ENCODE assay signal across 8 cellular contexts in genomic region chr4:184472540-184473264, GRCh38. TPM values are rescaled to one million over a fixed set of nuclear protein-coding genes. Genes with fewer than 3 reads are reported as not detected.
A peak's percentile ranks its signal among the peaks of the same experiment; 100 is the strongest.
DNase-seq lines count a peak whose midpoint lies in the region; ATAC-seq, FAIRE-seq and TF ChIP-seq lines count a peak whose summit lies in the region.

No MANE protein-coding gene starts in this region.

- peak overlapping the region; percentile 86 for H2AFZ ChIP-seq in H1 (ENCODE audit: low read length)

- peak overlapping the region; percentile 13 for H2BK12ac ChIP-seq in H1 (ENCODE audit: low read depth, low read length)

- H4K8ac ChIP-seq in H1 (ENCODE audit: extremely low read depth, insufficient read depth, low read length), result peak overlapping the region; percentile 95; the same call in 1 of the 2 replicates

- H3K4me3 ChIP-seq in H1 (ENCODE audit: extremely low read depth in 1 of 4, insufficient read depth in 2 of 4, low read depth in 3 of 4, low read length in 4 of 4), result peak overlapping the region; percentile 65 to 93 (median 80)

- H2BK5ac ChIP-seq in H1 (ENCODE audit: low read depth, low read length), result peak overlapping the region; percentile 56; the same call in 1 of the 2 replicates

- DNase-seq in NCI-H2227 (lab: John Stamatoyannopoulos, UW; ENCODE audit: unreplicated experiment) (peak; percentile 48), NCI-H2227 treated with DMSO at 0.1 percent for 48 hours (lab: John Stamatoyannopoulos, UW) (no peak), HFFc6 (peak; percentile 61), NCI-H510A (lab: John Stamatoyannopoulos, UW) (peak; percentile 50), H1 (ENCODE audit: low read depth in 1 of 2, low spot score in 2 of 2) (peak in 1 of 2 experiments; percentile 86), memory B cell (ENCODE audit: low spot score in 2 of 2) (peak; percentile 34 to 54)
- DNase-seq in activated CD8-positive, alpha-beta memory T cell treated with anti-CD3 and anti-CD28 coated beads for 48 hours (ENCODE audit: low read depth in 2 of 3, low spot score in 2 of 3), result peak; percentile 49 to 58 (median 54)
- DNase-seq in stimulated activated CD8-positive, alpha-beta memory T cell treated with anti-CD3 and anti-CD28 coated beads, Interleukin-4, amount 100 ng/mL, for 24 hours (ENCODE audit: low read depth), result peak; percentile 42

- no peak for FAIRE-seq in H1 (lab: Jason Lieb, UNC)

- H3K9ac ChIP-seq in H1 (replicated peaks in 1 of 4; ENCODE audit: extremely low read depth in 1 of 4, low read depth in 3 of 4, low read length in 3 of 4), result peak overlapping the region; percentile 51 to 89 (median 64); a peak in 6 of 7 replicates

- TF ChIP-seq EP300 in H1 (IDR thresholded peaks at IDR 0.05; ENCODE audit: borderline replicate concordance in 1 of 2, low read depth in 2 of 2, low read length in 2 of 2), result peak in 1 of 2 experiments; percentile 8; a peak in 1 of 3 replicates

- no peak overlapping the region for H2AK5ac ChIP-seq in H1 (ENCODE audit: low read depth, low read length)

- H3K27ac ChIP-seq in H1 (ENCODE audit: low read depth, low read length), result peak overlapping the region; percentile 75

- no peak overlapping the region for H3K14ac ChIP-seq in H1 (ENCODE audit: insufficient read length)

- peak overlapping the region; percentile 67 for H4K5ac ChIP-seq in H1 (ENCODE audit: insufficient read length, low read depth, low read length)

- H3K18ac ChIP-seq in H1 (ENCODE audit: extremely low read depth, low read length), result peak overlapping the region; percentile 38; the same call in 1 of the 2 replicates

- H3K4ac ChIP-seq in H1 (replicated peaks; ENCODE audit: insufficient read length, low read depth, low read length), result peak overlapping the region; percentile 36

- peaks cover 2 to 8% (median 3%) of the 10 kb centered on the region in 4 experiments; a peak in 6 of 7 replicates for H3K4me1 ChIP-seq in H1 (replicated peaks in 1 of 4; ENCODE audit: control insufficient read depth in 3 of 4, insufficient read depth in 4 of 4, low read length in 3 of 4)

- H2BK15ac ChIP-seq in H1 (ENCODE audit: low read length), result no peak overlapping the region

- H3K27ac Mint-ChIP-seq in HFFc6, result peak overlapping the region; percentile 89
- peak overlapping the region; percentile 82 for H3K27ac Mint-ChIP-seq in memory B cell

- peaks cover 9% of the 10 kb centered on the region; the same call in 1 of the 2 replicates for H3K36me3 Mint-ChIP-seq in HFFc6 (ENCODE audit: low read depth)
- H3K36me3 Mint-ChIP-seq in memory B cell, result peaks cover 10% of the 10 kb centered on the region

- no peaks in the 10 kb centered on the region for H3K9me3 ChIP-seq in H1 (ENCODE audit: insufficient read depth in 2 of 2, low read depth in 1 of 2, low read length in 1 of 2)

- H3K56ac ChIP-seq in H1 (replicated peaks; ENCODE audit: insufficient read length, low read depth, low read length), result peak overlapping the region; percentile 67

- no peaks in the 10 kb centered on the region; the same call in 1 of the 2 replicates for H3K27me3 Mint-ChIP-seq in HFFc6 (ENCODE audit: insufficient read depth)
- H3K27me3 Mint-ChIP-seq in memory B cell, result no peaks in the 10 kb centered on the region

- H3K23me2 ChIP-seq in H1 (ENCODE audit: low read depth, low read length), result peaks cover 17% of the 10 kb centered on the region

- ATAC-seq in memory B cell (ENCODE audit: low read depth), result peak; percentile 20

- no peak for TF ChIP-seq RAD21 in H1 (IDR thresholded peaks at IDR 0.05 in 1 of 2, conservative IDR thresholded peaks at IDR 0.05 in 1 of 2; ENCODE audit: low read depth in 2 of 2, low read length in 2 of 2)

- peaks cover 0 to 10% of the 10 kb centered on the region in 2 experiments for H4K20me1 ChIP-seq in H1 (replicated peaks in 1 of 2; ENCODE audit: control insufficient read depth in 1 of 2, insufficient read depth in 2 of 2, low read length in 2 of 2)

- H3K4me3 Mint-ChIP-seq in HFFc6 (peak overlapping the region; percentile 87), memory B cell (peak overlapping the region; percentile 88)

- H3K79me2 ChIP-seq in H1 (ENCODE audit: control insufficient read depth in 1 of 2, insufficient read depth in 2 of 2, low read length in 2 of 2), result peaks cover 0 to 64% of the 10 kb centered on the region in 2 experiments; a peak in 3 of 4 replicates

- no peaks in the 10 kb centered on the region for H3K79me1 ChIP-seq in H1 (ENCODE audit: low read depth, low read length)

- H3K4me2 ChIP-seq in H1 (ENCODE audit: insufficient read depth in 1 of 2, low read depth in 2 of 2, low read length in 2 of 2), result peak overlapping the region; percentile 82 to 90

- WGBS in H1 (ENCODE audit: extremely low coverage in 1 of 2, insufficient coverage in 1 of 2, insufficient read length in 1 of 2, insufficient replicate concordance in 2 of 2, low coverage in 1 of 2, low lambda C conversion rate in 2 of 2, missing lambda C conversion rate in 1 of 2), 2 experiments, result 1% methylated on average over 65 of the region's 70 CpGs; no CpG with 5 or more reads in 1 of the 2 experiments

- H3K36me3 ChIP-seq in H1 (ENCODE audit: control insufficient read depth in 2 of 4, insufficient read depth in 4 of 4, low read length in 3 of 4), result no peaks in the 10 kb centered on the region

- CTCF ChIA-PET in H1 (lab: Charles Lee; ENCODE audit: partially characterized antibody), result interaction anchor here (1.0 kb wide), 1 partner anchor 711 kb away, joined by 3 read pairs; no protein-coding TSS in a partner anchor

- no peak overlapping the region for H3K23ac ChIP-seq in H1 (ENCODE audit: insufficient read length)

- H2BK20ac ChIP-seq in H1 (ENCODE audit: low read length), result 0 out of 2 replicates have a peak overlapping the region, but pooled peaks have one; percentile 9

- TF ChIP-seq POLR2A in H1 (IDR thresholded peaks at IDR 0.05; ENCODE audit: control extremely low read depth in 1 of 2, low read depth in 2 of 2, low read length in 2 of 2), result peak in 1 of 2 experiments; percentile 56; a peak in 2 of 3 replicates

- TF ChIP-seq CTCF in HFFc6 (IDR thresholded peaks at IDR 0.05), result peak; percentile 30; the same call in 1 of the 2 replicates
- TF ChIP-seq CTCF in H1 (IDR thresholded peaks at IDR 0.05; ENCODE audit: control extremely low read depth in 1 of 3, insufficient read depth in 1 of 3, low read depth in 1 of 3, low read length in 3 of 3), result no peak; a peak in 1 of 4 replicates

- H3K9me3 Mint-ChIP-seq in HFFc6, result no peaks in the 10 kb centered on the region
- H3K9me3 Mint-ChIP-seq in memory B cell, result no peaks in the 10 kb centered on the region

- POLR2A ChIA-PET in H1 (lab: Charles Lee; ENCODE audit: partially characterized antibody), result interaction anchor here (0.6 to 1.0 kb wide), 2 partner anchors 31 to 1557 kb away, joined by 3 to 4 read pairs; no protein-coding TSS in a partner anchor

- no peak overlapping the region for H4K91ac ChIP-seq in H1 (replicated peaks; ENCODE audit: insufficient read length, low read length)

- H3K4me1 Mint-ChIP-seq in HFFc6 (ENCODE audit: low read depth) (peaks cover 36% of the 10 kb centered on the region), memory B cell (peaks cover 46% of the 10 kb centered on the region)

- no peaks in the 10 kb centered on the region for H3K27me3 ChIP-seq in H1 (replicated peaks in 1 of 4; ENCODE audit: control insufficient read depth in 3 of 4, extremely low read depth in 1 of 4, insufficient read depth in 3 of 4, low read length in 3 of 4)

- H2BK120ac ChIP-seq in H1 (replicated peaks; ENCODE audit: low read depth, low read length), result no peak overlapping the region

TF ChIP-seq in H1, 55 proteins besides CTCF, POLR2A, EP300 and RAD21 (continues in another document):
- TF ChIP-seq GABPA (IDR thresholded peaks at IDR 0.05; ENCODE audit: borderline replicate concordance, insufficient read depth, low read length) (0 out of 2 replicates have a peak, but pooled peaks have one; percentile 35), NRF1 (IDR thresholded peaks at IDR 0.05; ENCODE audit: low read depth, low read length) (no peak), PHF8 (conservative IDR thresholded peaks at IDR 0.05; ENCODE audit: low read depth, low read length) (peak; percentile 59; the same call in 1 of the 2 replicates), JUND (IDR thresholded peaks at IDR 0.05; ENCODE audit: low read length) (no peak), ATF3 (IDR thresholded peaks at IDR 0.05; ENCODE audit: insufficient read depth, low read depth, low read length) (no peak), BACH1 (IDR thresholded peaks at IDR 0.05; ENCODE audit: low read length) (no peak), SP4 (IDR thresholded peaks at IDR 0.05; ENCODE audit: low read length) (no peak), SAP30 (IDR thresholded peaks at IDR 0.05; ENCODE audit: insufficient read depth, insufficient replicate concordance, low read length) (no peak), BCL11A (IDR thresholded peaks at IDR 0.05; ENCODE audit: low read depth in 2 of 2, low read length in 2 of 2) (no peak), CHD1 (IDR thresholded peaks at IDR 0.05; ENCODE audit: low read depth, low read length) (no peak), POLR2AphosphoS5 (IDR thresholded peaks at IDR 0.05; ENCODE audit: low read depth, low read length) (no peak), JUN (IDR thresholded peaks at IDR 0.05; ENCODE audit: low read depth, low read length) (no peak), ZNF274 (IDR thresholded peaks at IDR 0.05; ENCODE audit: borderline replicate concordance, extremely low read depth, low read length) (no peak), EZH2 (IDR thresholded peaks at IDR 0.05; ENCODE audit: low read depth, low read length, severe bottlenecking) (no peak), SIN3A (conservative IDR thresholded peaks at IDR 0.05 in 1 of 2, IDR thresholded peaks at IDR 0.05 in 1 of 2; ENCODE audit: low read depth in 1 of 2, low read length in 2 of 2) (peak in 1 of 2 experiments; percentile 47; a peak in 1 of 4 replicates), SIX5 (IDR thresholded peaks at IDR 0.05; ENCODE audit: low read depth, low read length) (no peak), CHD2 (IDR thresholded peaks at IDR 0.05; ENCODE audit: low read length) (no peak)

RNA-seq across cellular contexts. Expression of gene IRF2, which starts 1.6 kb away (rescaled TPM):
- 10 to 100 TPM; 13.4 to 24.0 (median 19.7) TPM for total RNA-seq in HFFc6 (2021; fragmentation: NEBNext Ultra II Directional; extraction: Animal tissue kit (Norgen Biotek cat#: 25700))
- total RNA-seq in H1 (2021; fragmentation: NEBNext Ultra II Directional; extraction: Animal tissue kit (Norgen Biotek cat#: 25700)), result 12.5 and 13.8 TPM in 2 replicates
- polyA plus RNA-seq in H1 (2011; rRNA removed), result 10.7 and 17.0 TPM in 2 replicates
- polyA plus RNA-seq in H1 (2011; cell fraction: cytosol; rRNA removed), result 11.9 TPM
- 10.1 TPM for polyA plus RNA-seq in H1 (2011; cell fraction: nucleus; rRNA removed)
- polyA plus RNA-seq in H1 (2012, experiment 1 of 2), result 11.2 to 13.5 TPM (median 13.0 TPM) in 4 replicates
- polyA plus RNA-seq in H1 (2012, experiment 2 of 2), result 3.0 TPM
- 8.7 TPM for polyA plus RNA-seq in H1 (2013, experiment 1 of 2)
- polyA plus RNA-seq in H1 (2013, experiment 2 of 2), result 6.7 TPM
- polyA minus RNA-seq in H1 (2011; rRNA and poly(A)+ RNA removed), result 19.2 and 25.2 TPM in 2 replicates
- polyA minus RNA-seq in H1 (2011; cell fraction: cytosol; rRNA and poly(A)+ RNA removed), result 19.8 TPM
- 16.6 TPM for polyA minus RNA-seq in H1 (2011; cell fraction: nucleus; rRNA and poly(A)+ RNA removed)
